ENCODE assay signal across 8 cellular contexts in the genomic region with DNA sequence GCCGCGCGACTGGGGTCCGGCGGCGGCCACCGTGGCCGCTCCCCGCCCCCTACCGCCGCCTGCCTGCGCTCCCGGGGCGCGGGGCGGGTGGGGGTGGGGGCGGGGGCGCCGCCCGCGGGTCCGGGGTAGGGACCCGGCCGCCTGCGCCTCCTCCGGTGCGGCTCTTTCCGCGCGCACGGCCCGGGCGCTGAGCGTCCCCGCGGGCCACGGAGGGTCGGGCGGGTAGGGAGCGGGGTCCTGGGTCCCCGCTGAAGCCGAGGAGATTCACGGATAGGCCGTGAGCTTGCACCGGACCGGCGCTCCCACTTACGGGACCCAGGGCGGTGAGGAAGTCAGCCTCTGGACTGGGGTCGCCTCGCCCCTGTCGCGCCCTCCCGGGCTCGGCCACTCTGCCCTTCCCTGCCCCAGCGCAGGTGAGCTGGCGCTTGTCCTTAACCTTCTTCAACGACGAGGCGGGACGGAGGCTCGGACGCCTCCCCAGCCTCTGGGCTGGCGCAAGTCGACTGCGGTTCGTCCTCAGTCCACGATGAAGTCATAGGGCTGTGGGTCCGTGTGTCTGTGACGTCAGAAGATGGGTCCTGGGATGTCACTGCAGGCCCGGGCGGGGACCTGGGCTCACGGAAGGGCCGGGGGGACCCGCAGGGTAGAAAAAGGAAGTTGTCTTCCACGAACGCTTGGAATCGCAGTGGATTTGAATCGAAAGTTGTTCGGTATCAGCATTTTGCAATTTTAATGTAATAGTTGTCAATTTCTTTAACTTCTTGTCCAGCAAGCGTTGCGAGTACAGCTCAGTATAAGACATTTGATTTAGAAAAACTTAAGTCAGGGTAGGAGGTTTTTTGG. TPM values are rescaled to one million over a fixed set of nuclear protein-coding genes. Genes with fewer than 3 reads are reported as not detected.
DNase-seq lines count a peak whose midpoint lies in the region; ATAC-seq and TF ChIP-seq lines count a peak whose summit lies in the region.

No MANE protein-coding gene starts in this region.

- no peaks in the 10 kb centered on the region for H3K9me3 Mint-ChIP-seq in naive thymus-derived CD4-positive, alpha-beta T cell

- POLR2A ChIA-PET in naive thymus-derived CD4-positive, alpha-beta T cell (lab: Charles Lee), result interaction anchor here (0.6 to 3.2 kb wide), 6 partner anchors 26 to 87 kb away, joined by 3 to 28 read pairs (median 4); no protein-coding TSS in a partner anchor

- H3K27ac ChIP-seq in fibroblast of lung (ENCODE audit: insufficient read depth, low read length), result peak overlapping the region; percentile 93
- H3K27ac ChIP-seq in naive thymus-derived CD4-positive, alpha-beta T cell (ENCODE audit: low read depth, low read length), result peak overlapping the region; percentile 88

- peak; percentile 66 for DNase-seq in DMS153 (lab: John Stamatoyannopoulos, UW)
- DNase-seq in HUDEP-2 (lab: John Stamatoyannopoulos, UW; ENCODE audit: unreplicated experiment in 76 of 76), result peak in 64 of 76 experiments; percentile 4 to 74 (median 44)
- peak; percentile 94 for DNase-seq in RKO (ENCODE audit: low spot score)
- DNase-seq in activated T-helper 1 cell treated with anti-CD3 and anti-CD28 coated beads, Interleukin-2, amount 50 U/mL, for 16 hours (ENCODE audit: low read depth in 1 of 2, low spot score in 1 of 2), result peak; percentile 6 to 33
- DNase-seq in fibroblast of lung (ENCODE audit: low read depth in 2 of 2), result peak; percentile 78 to 87
- DNase-seq in naive thymus-derived CD4-positive, alpha-beta T cell, result peak; percentile 28 to 61 (median 50)
- DNase-seq in stimulated activated naive CD4-positive, alpha-beta T cell (lab: John Stamatoyannopoulos, UW), result peak; percentile 24 to 67 (median 50)

- peak overlapping the region; percentile 53 for H3K4me2 ChIP-seq in fibroblast of lung (ENCODE audit: extremely low read depth, insufficient read depth, low read length)

- H2AFZ ChIP-seq in fibroblast of lung (ENCODE audit: low read length), result peak overlapping the region; percentile 77

- H3K9ac ChIP-seq in fibroblast of lung (ENCODE audit: insufficient read depth, low read length), result peak overlapping the region; percentile 96

- peak; percentile 32 for ATAC-seq in GM21390 (IDR thresholded peaks at IDR 0.05; ENCODE audit: unreplicated experiment)
- peak; percentile 48 for ATAC-seq in naive thymus-derived CD4-positive, alpha-beta T cell

- TF ChIP-seq CTCF in fibroblast of lung (conservative IDR thresholded peaks at IDR 0.05 in 1 of 2, IDR thresholded peaks at IDR 0.05 in 1 of 2; ENCODE audit: low read depth in 1 of 2, low read length in 2 of 2), result no peak

- peaks cover 27 to 56% (median 48%) of the 10 kb centered on the region in 7 donors for H3K4me1 Mint-ChIP-seq in naive thymus-derived CD4-positive, alpha-beta T cell

- intact Hi-C loops in naive thymus-derived CD4-positive, alpha-beta T cell (cut with micrococcal nuclease), result loop anchor here (1.0 to 10.0 kb wide), 22 partner anchors 26 to 1996 kb away; a partner anchor contains a TSS

- H3K9me3 ChIP-seq in fibroblast of lung (ENCODE audit: control insufficient read depth, insufficient read depth, low read depth, low read length), result no peaks in the 10 kb centered on the region
- H3K9me3 ChIP-seq in naive thymus-derived CD4-positive, alpha-beta T cell (ENCODE audit: control insufficient read depth in 2 of 3, low read length in 3 of 3), result no peaks in the 10 kb centered on the region

- peaks cover 3% of the 10 kb centered on the region for H3K4me1 ChIP-seq in fibroblast of lung (ENCODE audit: control insufficient read depth, extremely low read depth, insufficient read depth, low read length)
- H3K4me1 ChIP-seq in naive thymus-derived CD4-positive, alpha-beta T cell (ENCODE audit: control insufficient read depth in 2 of 2, insufficient read depth in 2 of 2, low read length in 2 of 2), result peaks cover 6 to 19% of the 10 kb centered on the region in 2 donors

- H3K4me3 ChIP-seq in fibroblast of lung (replicated peaks in 1 of 4; ENCODE audit: control extremely low read depth in 1 of 4, insufficient read depth in 1 of 4, low read depth in 3 of 4, low read length in 4 of 4), result peak overlapping the region; percentile 62 to 94 (median 87)
- peak overlapping the region; percentile 64 for H3K4me3 ChIP-seq in naive thymus-derived CD4-positive, alpha-beta T cell (ENCODE audit: low read length)

- H3K27ac Mint-ChIP-seq in naive thymus-derived CD4-positive, alpha-beta T cell, result peak overlapping the region; percentile 80 to 96 (median 93)

- H3K36me3 ChIP-seq in fibroblast of lung (ENCODE audit: control insufficient read depth, insufficient read depth, low read length), result no peaks in the 10 kb centered on the region
- peaks cover 0 to 4% (median 0%) of the 10 kb centered on the region in 3 experiments for H3K36me3 ChIP-seq in naive thymus-derived CD4-positive, alpha-beta T cell (ENCODE audit: control insufficient read depth in 2 of 3, insufficient read depth in 3 of 3, low read length in 3 of 3)

- peaks cover 0 to 3% (median 0%) of the 10 kb centered on the region in 5 donors for H3K27me3 Mint-ChIP-seq in naive thymus-derived CD4-positive, alpha-beta T cell

- peaks cover 37% of the 10 kb centered on the region for H3K79me2 ChIP-seq in fibroblast of lung (ENCODE audit: control insufficient read depth, insufficient read depth, low read length)

- H3K27me3 ChIP-seq in fibroblast of lung (ENCODE audit: control insufficient read depth, insufficient read depth, low read length), result no peaks in the 10 kb centered on the region
- H3K27me3 ChIP-seq in naive thymus-derived CD4-positive, alpha-beta T cell (ENCODE audit: control insufficient read depth in 2 of 2, insufficient read depth in 2 of 2, low read length in 2 of 2), result no peaks in the 10 kb centered on the region

- no peaks in the 10 kb centered on the region for H4K20me1 ChIP-seq in fibroblast of lung (ENCODE audit: control insufficient read depth, extremely low read depth, insufficient read depth, low read length)

- CTCF ChIA-PET in naive thymus-derived CD4-positive, alpha-beta T cell (lab: Charles Lee), result interaction anchor here (0.7 to 3.8 kb wide), 11 partner anchors 8 to 200 kb away, joined by 3 to 77 read pairs (median 4); no protein-coding TSS in a partner anchor

- peaks cover 0 to 1% (median 0%) of the 10 kb centered on the region in 5 donors for H3K36me3 Mint-ChIP-seq in naive thymus-derived CD4-positive, alpha-beta T cell

- H3K4me3 Mint-ChIP-seq in naive thymus-derived CD4-positive, alpha-beta T cell, result peak overlapping the region; percentile 82 to 94 (median 92)

RNA-seq across cellular contexts. Expression of a gene that starts 0.6 kb away (rescaled TPM):
- 23.4 and 29.1 TPM in 2 replicates for total RNA-seq in fibroblast of lung
- polyA plus RNA-seq in fibroblast of lung, result 17.3 and 20.8 TPM in 2 replicates
- polyA plus RNA-seq in fibroblast of lung (2012), result 11.4 and 13.0 TPM in 2 replicates
- polyA minus RNA-seq in fibroblast of lung (ENCODE audit: low replicate concordance), result 7.7 and 11.0 TPM in 2 replicates
- total RNA-seq in naive thymus-derived CD4-positive, alpha-beta T cell, result 10 to 100 TPM; 22.0 to 27.3 (median 25.8) TPM
- 10 to 100 TPM; 25.4 to 42.1 TPM for polyA plus RNA-seq in naive thymus-derived CD4-positive, alpha-beta T cell

Comparison
In these comparisons a context has a peak if more than half of its experiments do, and no peak if none do; other contexts are left out.
1. Peak in every context shown above with its lines: DNase-seq, ATAC-seq, H3K4me3 ChIP-seq and H3K27ac ChIP-seq.
2. DNase-seq: peak in every context shown above with its lines; median percentile 94 in RKO; 82 in fibroblast of lung; 66 in DMS153; 50 in naive thymus-derived CD4-positive, alpha-beta T cell; 50 in stimulated activated naive CD4-positive, alpha-beta T cell; 44 in HUDEP-2; 20 in activated T-helper 1 cell treated with anti-CD3 and anti-CD28 coated beads, Interleukin-2, amount 50 U/mL, for 16 hours.